In the genomic region with DNA sequence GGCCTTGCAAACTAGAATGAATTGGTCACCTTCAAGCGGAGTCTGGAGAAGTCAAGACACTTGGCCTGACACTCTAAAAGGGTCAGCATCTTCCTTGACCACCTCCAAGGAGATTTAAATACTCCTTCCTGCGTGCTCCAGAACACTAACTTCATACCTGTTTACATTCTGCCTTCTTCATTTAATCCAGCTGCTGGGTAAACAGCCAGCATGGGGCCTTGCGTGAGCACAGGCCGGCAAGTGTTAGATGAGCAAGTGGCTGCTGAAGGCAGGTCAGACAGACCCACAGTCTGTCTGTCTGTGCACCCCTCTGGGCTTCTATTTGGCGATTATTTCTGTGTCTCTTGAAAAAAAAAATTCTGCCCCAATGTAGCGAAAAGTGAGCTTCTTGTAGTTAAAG, we compare ENCODE assay signal across 16 cellular contexts.
"Had no signal": no experiment of that assay in that cellular context is flagged by ENCODE, and none has a peak within 500 bp of the region (broad histone marks: within the 10 kb centered on the region; RNA-seq: fewer than 3 reads in every experiment).

No MANE protein-coding gene starts in this region.

- H3K27me3 Mint-ChIP-seq: activated CD4-positive, alpha-beta T cell treated with anti-CD3 and anti-CD28 coated beads, Interleukin-2, amount 10 ng/mL, durations not matched to agents 24 days and 14 days; activated naive CD8-positive, alpha-beta T cell treated with anti-CD3 and anti-CD28 coated beads, Interleukin-2, amount 10 ng/mL, durations not matched to agents 7 days and 5 days; dendritic cell treated with granulocyte-macrophage colony-stimulating factor and Interleukin-4, amounts not matched to agents 40 ng/mL and 50 ng/mL, for 4 days; stimulated activated memory B cell treated with anti-CD40 and anti-IgM and Interleukin-4, amounts not matched to agents 10 μg/mL and 1 μg/mL and 100 μg/mL, for 72 hours had no signal

- ATAC-seq: pancreas; stimulated activated memory B cell treated with anti-CD40 and anti-IgM and Interleukin-4, amounts not matched to agents 10 μg/mL and 1 μg/mL and 100 μg/mL, for 72 hours had no signal

- H3K27me3 ChIP-seq: brain microvascular endothelial cell, pancreas, thyroid gland had no signal

- H3K27ac ChIP-seq: brain microvascular endothelial cell, pancreas, thyroid gland had no signal

- FAIRE-seq: frontal cortex, pancreas, urothelium cell line had no signal

- DNase-seq: activated CD4-positive, alpha-beta T cell treated with anti-CD3 and anti-CD28 coated beads, Interleukin-2, amount 10 ng/mL, durations not matched to agents 24 days and 14 days; activated CD4-positive, CD25-positive, alpha-beta regulatory T cell; activated CD8-positive, alpha-beta memory T cell treated with anti-CD3 and anti-CD28 coated beads, Interleukin-2, amount 50 U/mL, for 48 hours; activated naive CD4-positive, alpha-beta T cell; activated naive CD8-positive, alpha-beta T cell treated with anti-CD3 and anti-CD28 coated beads, Interleukin-2, amount 10 ng/mL, durations not matched to agents 7 days and 5 days; brain microvascular endothelial cell; head of caudate nucleus; kidney glomerular epithelial cell; pancreas; stimulated activated CD4-positive, alpha-beta T cell treated with anti-CD3 and anti-CD28 coated beads, Interleukin-2, amount 100 ng/mL, for 24 hours; thyroid gland had no signal

- H3K4me3 Mint-ChIP-seq: activated CD4-positive, alpha-beta T cell treated with anti-CD3 and anti-CD28 coated beads, Interleukin-2, amount 10 ng/mL, durations not matched to agents 24 days and 14 days; activated naive CD8-positive, alpha-beta T cell treated with anti-CD3 and anti-CD28 coated beads, Interleukin-2, amount 10 ng/mL, durations not matched to agents 7 days and 5 days; activated T-helper 1 cell treated with anti-CD3 and anti-CD28 coated beads, Interleukin-12 subunit alpha, Interleukin-12 subunit beta, Interleukin-2, Interleukin-4 antibody, amounts not matched to agents 30 ng/mL and 10 ng/mL and 1 ng/mL, durations not matched to agents 14 hours and 24 hours and 36 hours; dendritic cell treated with granulocyte-macrophage colony-stimulating factor and Interleukin-4, amounts not matched to agents 40 ng/mL and 50 ng/mL, for 4 days; stimulated activated memory B cell treated with anti-CD40 and anti-IgM and Interleukin-4, amounts not matched to agents 10 μg/mL and 1 μg/mL and 100 μg/mL, for 72 hours had no signal

- H3K36me3 ChIP-seq: brain microvascular endothelial cell, pancreas, thyroid gland had no signal

- H3K4me3 ChIP-seq: pancreas, thyroid gland had no signal

- H3K9me3 Mint-ChIP-seq: activated CD4-positive, alpha-beta T cell treated with anti-CD3 and anti-CD28 coated beads, Interleukin-2, amount 10 ng/mL, durations not matched to agents 24 days and 14 days; activated T-helper 1 cell treated with anti-CD3 and anti-CD28 coated beads, Interleukin-12 subunit alpha, Interleukin-12 subunit beta, Interleukin-2, Interleukin-4 antibody, amounts not matched to agents 30 ng/mL and 10 ng/mL and 1 ng/mL, durations not matched to agents 14 hours and 24 hours and 36 hours; dendritic cell treated with granulocyte-macrophage colony-stimulating factor and Interleukin-4, amounts not matched to agents 40 ng/mL and 50 ng/mL, for 4 days; stimulated activated memory B cell treated with anti-CD40 and anti-IgM and Interleukin-4, amounts not matched to agents 10 μg/mL and 1 μg/mL and 100 μg/mL, for 72 hours had no signal

- H3K9me3 ChIP-seq: pancreas, thyroid gland had no signal

- H3K27ac Mint-ChIP-seq: activated CD4-positive, alpha-beta T cell treated with anti-CD3 and anti-CD28 coated beads, Interleukin-2, amount 10 ng/mL, durations not matched to agents 24 days and 14 days; activated naive CD8-positive, alpha-beta T cell treated with anti-CD3 and anti-CD28 coated beads, Interleukin-2, amount 10 ng/mL, durations not matched to agents 7 days and 5 days; activated T-helper 1 cell treated with anti-CD3 and anti-CD28 coated beads, Interleukin-12 subunit alpha, Interleukin-12 subunit beta, Interleukin-2, Interleukin-4 antibody, amounts not matched to agents 30 ng/mL and 10 ng/mL and 1 ng/mL, durations not matched to agents 14 hours and 24 hours and 36 hours; dendritic cell treated with granulocyte-macrophage colony-stimulating factor and Interleukin-4, amounts not matched to agents 40 ng/mL and 50 ng/mL, for 4 days; stimulated activated memory B cell treated with anti-CD40 and anti-IgM and Interleukin-4, amounts not matched to agents 10 μg/mL and 1 μg/mL and 100 μg/mL, for 72 hours had no signal
